23 cellular contexts compared by ENCODE assay signal in genomic region chr20:57379263-57379647, GRCh38. TPM values are rescaled to one million over a fixed set of nuclear protein-coding genes. Genes with fewer than 3 reads are reported as not detected.
DNase-seq lines count a peak whose midpoint lies in the region; ATAC-seq and TF ChIP-seq lines count a peak whose summit lies in the region.
"Had no signal": no experiment of that assay in that cellular context is flagged by ENCODE, and none has a peak within 500 bp of the region (broad histone marks: within the 10 kb centered on the region; RNA-seq: fewer than 3 reads in every experiment).

No MANE protein-coding gene starts in this region.

- no peak overlapping the region; the same call in 1 of the 2 replicates for H3K9ac ChIP-seq in OCI-LY1 (ENCODE audit: low read length)

- no peak for DNase-seq in activated CD8-positive, alpha-beta memory T cell treated with anti-CD3 and anti-CD28 coated beads, Interleukin-2, amount 10 ng/mL, durations not matched to agents 7 days and 5 days
- no peak for DNase-seq in activated CD8-positive, alpha-beta memory T cell treated with anti-CD3 and anti-CD28 coated beads for 24 hours
- no peak for DNase-seq in natural killer cell
- no peak for DNase-seq in anterior cingulate cortex (lab: John Stamatoyannopoulos, UW)
- no peak for DNase-seq in NK-92 treated with Interleukin-12 subunit alpha and Interleukin-12 subunit beta, amount 100 ng/mL, for 24 hours (lab: John Stamatoyannopoulos, UW)
- DNase-seq: activated naive CD4-positive, alpha-beta T cell treated with Interleukin-2 at 50 U/mL for 16 hours; CD4-positive, alpha-beta T cell; NCI-H1694; NCI-H510A treated with DMSO at 0.1 percent for 48 hours; pancreas; retina; small intestine; stimulated activated naive CD4-positive, alpha-beta T cell; upper lobe of right lung had no signal

- no peaks in the 10 kb centered on the region for H3K27me3 Mint-ChIP-seq in activated CD8-positive, alpha-beta memory T cell treated with anti-CD3 and anti-CD28 coated beads, Interleukin-2, amount 10 ng/mL, durations not matched to agents 7 days and 5 days
- no peaks in the 10 kb centered on the region for H3K27me3 Mint-ChIP-seq in activated naive CD8-positive, alpha-beta T cell
- H3K27me3 Mint-ChIP-seq in natural killer cell (ENCODE audit: low read depth in 2 of 2) = no peaks in the 10 kb centered on the region
- H3K27me3 Mint-ChIP-seq: CD4-positive, alpha-beta T cell had no signal

- H3K9me3 Mint-ChIP-seq in activated CD8-positive, alpha-beta memory T cell treated with anti-CD3 and anti-CD28 coated beads, Interleukin-2, amount 10 ng/mL, durations not matched to agents 7 days and 5 days (ENCODE audit: low read depth) = no peaks in the 10 kb centered on the region
- no peaks in the 10 kb centered on the region for H3K9me3 Mint-ChIP-seq in activated naive CD8-positive, alpha-beta T cell (ENCODE audit: low read depth)
- no peaks in the 10 kb centered on the region for H3K9me3 Mint-ChIP-seq in natural killer cell
- H3K9me3 Mint-ChIP-seq: CD4-positive, alpha-beta T cell; GM23338 had no signal

- H3K27ac Mint-ChIP-seq in activated CD8-positive, alpha-beta memory T cell treated with anti-CD3 and anti-CD28 coated beads, Interleukin-2, amount 10 ng/mL, durations not matched to agents 7 days and 5 days = peak overlapping the region; percentile 25
- H3K27ac Mint-ChIP-seq in activated naive CD8-positive, alpha-beta T cell = peak overlapping the region; percentile 55
- peak overlapping the region; percentile 52 to 61 for H3K27ac Mint-ChIP-seq in natural killer cell
- H3K27ac Mint-ChIP-seq: GM23338 had no signal

- H3K4me3 Mint-ChIP-seq in activated CD8-positive, alpha-beta memory T cell treated with anti-CD3 and anti-CD28 coated beads, Interleukin-2, amount 10 ng/mL, durations not matched to agents 7 days and 5 days = no peak overlapping the region
- no peak overlapping the region for H3K4me3 Mint-ChIP-seq in activated naive CD8-positive, alpha-beta T cell
- peak overlapping the region; percentile 10 for H3K4me3 Mint-ChIP-seq in natural killer cell
- H3K4me3 Mint-ChIP-seq: CD4-positive, alpha-beta T cell; GM23338 had no signal

- intact Hi-C loops in natural killer cell (cut with micrococcal nuclease) = no loop called here

- peaks cover 52% of the 10 kb centered on the region for H3K4me1 Mint-ChIP-seq in activated CD8-positive, alpha-beta memory T cell treated with anti-CD3 and anti-CD28 coated beads, Interleukin-2, amount 10 ng/mL, durations not matched to agents 7 days and 5 days
- H3K4me1 Mint-ChIP-seq in activated naive CD8-positive, alpha-beta T cell (ENCODE audit: low read depth) = peaks cover 28% of the 10 kb centered on the region
- H3K4me1 Mint-ChIP-seq in natural killer cell = peaks cover 35 to 52% of the 10 kb centered on the region in 2 donors

- H3K9me3 ChIP-seq in OCI-LY1 (ENCODE audit: low read length) = no peaks in the 10 kb centered on the region
- H3K9me3 ChIP-seq: breast epithelium, pancreas, upper lobe of right lung had no signal

- no peaks in the 10 kb centered on the region for H3K79me2 ChIP-seq in OCI-LY1 (ENCODE audit: insufficient read depth, low read length)

- no peaks in the 10 kb centered on the region for H3K9me2 ChIP-seq in OCI-LY1 (ENCODE audit: low read depth, low read length)

- peaks cover 58% of the 10 kb centered on the region for H3K4me1 ChIP-seq in OCI-LY1 (ENCODE audit: insufficient read depth, low read length, severe bottlenecking)
- H3K4me1 ChIP-seq: breast epithelium, pancreas had no signal

- H3K4me3 ChIP-seq in OCI-LY1 (ENCODE audit: low read depth, low read length, poor library complexity, severe bottlenecking) = no peak overlapping the region
- H3K4me3 ChIP-seq: breast epithelium, GM23338, pancreas, upper lobe of right lung had no signal

- CTCF ChIA-PET in activated CD8-positive, alpha-beta memory T cell treated with anti-CD3 and anti-CD28 coated beads, Interleukin-2, amount 10 ng/mL, durations not matched to agents 7 days and 5 days (lab: Charles Lee) = interaction anchor here (0.9 to 5.0 kb wide), 13 partner anchors 9 to 236 kb away, joined by 3 to 27 read pairs (median 4); no protein-coding TSS in a partner anchor

- peaks cover 67% of the 10 kb centered on the region for H3K36me3 ChIP-seq in OCI-LY1 (ENCODE audit: insufficient read depth, low read length)
- H3K36me3 ChIP-seq: breast epithelium had no signal

- peak; percentile 24 for ATAC-seq in activated CD8-positive, alpha-beta memory T cell treated with anti-CD3 and anti-CD28 coated beads, Interleukin-2, amount 10 ng/mL, durations not matched to agents 7 days and 5 days
- ATAC-seq in natural killer cell (no peak), GM21447 (IDR thresholded peaks at IDR 0.05; ENCODE audit: unreplicated experiment) (no peak)
- ATAC-seq: GM23338, left lobe of liver, pancreas, upper lobe of right lung had no signal

- H3K27me3 ChIP-seq in OCI-LY1 (ENCODE audit: insufficient read depth, low read length) = no peaks in the 10 kb centered on the region
- H3K27me3 ChIP-seq: breast epithelium, pancreas, upper lobe of right lung had no signal

- H3K27ac ChIP-seq in OCI-LY1 (ENCODE audit: low read depth, low read length, poor library complexity, severe bottlenecking) = peak overlapping the region; percentile 33
- H3K27ac ChIP-seq: breast epithelium, pancreas, upper lobe of right lung had no signal

- 0 out of 2 replicates have a peak, but pooled peaks have one; percentile 4 for TF ChIP-seq CTCF in OCI-LY1 (IDR thresholded peaks at IDR 0.05; ENCODE audit: low read length)
- TF ChIP-seq CTCF in natural killer cell (IDR thresholded peaks at IDR 0.05) = no peak

- H3K4me2 ChIP-seq in OCI-LY1 (ENCODE audit: low read length) = no peak overlapping the region
- H3K4me2 ChIP-seq: GM23338 had no signal

- H3F3A ChIP-seq in OCI-LY1 (ENCODE audit: insufficient read depth, low read length) = 0 out of 2 replicates have a peak, but pooled peaks cover 4% of the 10 kb centered on the region

- H4K20me1 ChIP-seq in OCI-LY1 (ENCODE audit: insufficient read depth, low read length) = no peaks in the 10 kb centered on the region

- no peak overlapping the region for H2AFZ ChIP-seq in OCI-LY1 (ENCODE audit: low read length)
- H2AFZ ChIP-seq: GM23338 had no signal

- peaks cover 29% of the 10 kb centered on the region for H3K36me3 Mint-ChIP-seq in activated CD8-positive, alpha-beta memory T cell treated with anti-CD3 and anti-CD28 coated beads, Interleukin-2, amount 10 ng/mL, durations not matched to agents 7 days and 5 days
- H3K36me3 Mint-ChIP-seq in activated naive CD8-positive, alpha-beta T cell = peaks cover 2% of the 10 kb centered on the region
- H3K36me3 Mint-ChIP-seq in natural killer cell = peaks cover 11% of the 10 kb centered on the region

RNA-seq across cellular contexts. Expression of gene RBM38, which starts 11.9 kb away (rescaled TPM):
- 10 to 100 TPM; 74.8 to 91.9 TPM for total RNA-seq in activated CD8-positive, alpha-beta memory T cell treated with anti-CD3 and anti-CD28 coated beads, Interleukin-2, amount 10 ng/mL, durations not matched to agents 7 days and 5 days
- total RNA-seq in natural killer cell = 100 to 1,000 TPM; 217 to 392 (median 264) TPM

RNA-seq across cellular contexts. Expression of gene RAE1, which starts 28.2 kb away (rescaled TPM):
- total RNA-seq in activated CD8-positive, alpha-beta memory T cell treated with anti-CD3 and anti-CD28 coated beads, Interleukin-2, amount 10 ng/mL, durations not matched to agents 7 days and 5 days = 10 to 100 TPM; 31.4 to 37.5 TPM
- total RNA-seq in natural killer cell = 10 to 100 TPM; 50.3 to 66.8 (median 52.5) TPM

RNA-seq across cellular contexts. Expression of gene SPO11, which starts 49.7 kb away (rescaled TPM):
- total RNA-seq in activated CD8-positive, alpha-beta memory T cell treated with anti-CD3 and anti-CD28 coated beads, Interleukin-2, amount 10 ng/mL, durations not matched to agents 7 days and 5 days = not detected
- total RNA-seq in natural killer cell = not detected
- total RNA-seq: A172; breast epithelium; CD4-positive, alpha-beta T cell; GM23338; left lobe of liver; pancreas; SK-MEL-5; temporal lobe; upper lobe of right lung had no signal
